In the genomic region with DNA sequence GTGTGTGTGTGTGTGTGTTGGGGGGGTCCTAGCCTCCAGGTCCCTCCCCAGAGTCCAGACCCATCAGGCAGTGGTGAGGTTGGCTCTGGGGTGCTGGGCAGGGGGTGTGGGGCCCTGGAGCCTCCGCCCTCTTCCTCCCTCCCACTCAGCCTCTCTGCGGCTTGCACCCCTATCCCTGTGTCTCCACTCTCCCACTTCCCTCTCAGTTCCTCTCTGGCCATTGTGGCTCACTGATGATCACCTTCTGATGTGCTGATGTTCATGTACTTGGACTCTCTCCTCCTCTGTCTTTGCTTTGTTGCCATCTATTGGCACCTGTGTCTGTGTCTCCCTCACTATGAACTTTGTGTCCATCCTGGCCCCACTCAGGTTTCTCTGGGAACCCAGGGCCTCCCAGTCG, we compare ENCODE assay signal across 20 cellular contexts.
DNase-seq lines count a peak whose midpoint lies in the region; ATAC-seq and TF ChIP-seq lines count a peak whose summit lies in the region.
"Had no signal": no experiment of that assay in that cellular context is flagged by ENCODE, and none has a peak within 500 bp of the region (broad histone marks: within the 10 kb centered on the region; RNA-seq: fewer than 3 reads in every experiment).

No MANE protein-coding gene starts in this region.

- H4K91ac ChIP-seq in IMR-90 (ENCODE audit: insufficient read depth, low read depth, low read length) (no peak overlapping the region), mesenchymal stem cell (ENCODE audit: low read length) (peak overlapping the region; percentile 43)

- H3K4ac ChIP-seq in IMR-90 (ENCODE audit: low read depth, low read length) (no peak overlapping the region), mesenchymal stem cell (ENCODE audit: low read depth in 1 of 2, low read length in 2 of 2) (no peak overlapping the region)

- H2BK120ac ChIP-seq in IMR-90 (ENCODE audit: low read depth, low read length) (no peak overlapping the region), mesenchymal stem cell (ENCODE audit: low read depth, low read length) (no peak overlapping the region)

- H4K20me1 ChIP-seq in IMR-90 (ENCODE audit: insufficient read depth, low read length) = no peaks in the 10 kb centered on the region
- H4K20me1 ChIP-seq: BLaER1 treated with 17β-estradiol and CSF1 and Interleukin-3, amounts not matched to agents 10 nM and 100 nM had no signal

- H3K27ac ChIP-seq in heart left ventricle (peak overlapping the region in 7 of 12 donors; percentile 51 to 82 (median 74)), right cardiac atrium (ENCODE audit: low read length) (no peak overlapping the region), IMR-90 (ENCODE audit: insufficient read depth, low read length) (no peak overlapping the region), mesenchymal stem cell (ENCODE audit: low read length, poor library complexity, severe bottlenecking) (no peak overlapping the region), uterus (peak overlapping the region; percentile 55 to 67)
- H3K27ac ChIP-seq: BLaER1 treated with 17β-estradiol and CSF1 and Interleukin-3, amounts not matched to agents 10 nM and 100 nM; SJSA1 had no signal

- H2AFZ ChIP-seq in IMR-90 (replicated peaks; ENCODE audit: low read length, poor library complexity) = no peak overlapping the region
- H2AFZ ChIP-seq in mesenchymal stem cell (ENCODE audit: low read depth, low read length) = no peak overlapping the region

- no peak for TF ChIP-seq RAD21 in IMR-90 (IDR thresholded peaks at IDR 0.05; ENCODE audit: low read length)

- WGBS in heart left ventricle, 4 donors = 85 to 97% (median 92%) methylated on average over 3 of the region's 3 CpGs
- WGBS in right cardiac atrium = 93% methylated on average over 3 of the region's 3 CpGs
- WGBS in IMR-90 (ENCODE audit: extremely low coverage in 2 of 2, insufficient read length in 1 of 2), 2 experiments = 100% methylated on average over 1 of the region's 3 CpGs; no CpG with 5 or more reads in 1 of the 2 experiments
- 92% methylated on average over 3 of the region's 3 CpGs for WGBS in mesenchymal stem cell

- H3K4me1 ChIP-seq in heart left ventricle = peaks cover 0 to 43% (median 31%) of the 10 kb centered on the region in 12 donors
- peaks cover 5% of the 10 kb centered on the region for H3K4me1 ChIP-seq in right cardiac atrium (ENCODE audit: control insufficient read depth, insufficient read depth, low read length)
- H3K4me1 ChIP-seq in IMR-90 (ENCODE audit: control insufficient read depth, insufficient read depth, low read length) = peaks cover 9% of the 10 kb centered on the region
- peaks cover 7% of the 10 kb centered on the region for H3K4me1 ChIP-seq in mesenchymal stem cell (ENCODE audit: control insufficient read depth, insufficient read depth, low read depth, low read length)
- peaks cover 3 to 7% of the 10 kb centered on the region in 2 donors for H3K4me1 ChIP-seq in uterus
- H3K4me1 ChIP-seq: SJSA1 had no signal

- no peaks in the 10 kb centered on the region for H3K36me3 ChIP-seq in heart left ventricle
- no peaks in the 10 kb centered on the region for H3K36me3 ChIP-seq in IMR-90 (ENCODE audit: control insufficient read depth, insufficient read depth, low read length)
- peaks cover 0 to 4% of the 10 kb centered on the region in 2 experiments for H3K36me3 ChIP-seq in mesenchymal stem cell (ENCODE audit: control insufficient read depth in 1 of 2, insufficient read depth in 2 of 2, low read depth in 1 of 2, low read length in 2 of 2)
- H3K36me3 ChIP-seq in uterus = no peaks in the 10 kb centered on the region
- H3K36me3 ChIP-seq: BLaER1 treated with 17β-estradiol and CSF1 and Interleukin-3, amounts not matched to agents 10 nM and 100 nM; MG63; SJSA1 had no signal

- CTCF ChIA-PET in IMR-90 (lab: Yijun Ruan, JAX) = no interaction called here

- H2AK5ac ChIP-seq in IMR-90 (ENCODE audit: low read depth, low read length) (peak overlapping the region; percentile 16; the same call in 1 of the 2 replicates), mesenchymal stem cell (ENCODE audit: low read length, severe bottlenecking) (no peak overlapping the region)

- peak overlapping the region in 1 of 2 experiments; percentile 75 for H2BK12ac ChIP-seq in mesenchymal stem cell (ENCODE audit: low read length in 2 of 2)

- intact Hi-C loops in heart left ventricle (cut with DNase I) = no loop called here
- intact Hi-C loops in right cardiac atrium (cut with DNase I) = no loop called here
- intact Hi-C loops in IMR-90 (cut with micrococcal nuclease) = no loop called here
- intact Hi-C loops in uterus (cut with DNase I; ENCODE audit: low total_unique reads) = no loop called here

- no peak for ATAC-seq in heart left ventricle
- ATAC-seq in right cardiac atrium = no peak
- ATAC-seq in IMR-90 (ENCODE audit: low read depth) = no peak
- no peak for ATAC-seq in GM21528 (IDR thresholded peaks at IDR 0.05; ENCODE audit: low FRiP score, unreplicated experiment)
- ATAC-seq in GM19463 (IDR thresholded peaks at IDR 0.05; ENCODE audit: unreplicated experiment) = no peak
- ATAC-seq: CD8-positive, alpha-beta T cell; K562 had no signal

- dilution Hi-C loops in IMR-90 (cut with HindIII; ENCODE audit: low sequenced_read_pairs, unreplicated experiment) = no loop called here

- H3K9me1 ChIP-seq in IMR-90 (ENCODE audit: insufficient read depth, low read length) = peaks cover 4% of the 10 kb centered on the region

- H3K27me3 ChIP-seq in heart left ventricle (no peaks in the 10 kb centered on the region), right cardiac atrium (ENCODE audit: control insufficient read depth, insufficient read depth) (no peaks in the 10 kb centered on the region), IMR-90 (ENCODE audit: control insufficient read depth, insufficient read depth, low read length) (no peaks in the 10 kb centered on the region; the same call in 1 of the 2 replicates), mesenchymal stem cell (ENCODE audit: control insufficient read depth in 1 of 2, insufficient read depth in 1 of 2, low read length in 2 of 2) (no peaks in the 10 kb centered on the region), uterus (no peaks in the 10 kb centered on the region)
- H3K27me3 ChIP-seq: BLaER1 treated with 17β-estradiol and CSF1 and Interleukin-3, amounts not matched to agents 10 nM and 100 nM; MG63; SJSA1 had no signal

- no peak for DNase-seq in heart left ventricle
- DNase-seq in right cardiac atrium = no peak
- DNase-seq in IMR-90 = no peak
- DNase-seq in mesenchymal stem cell = no peak
- no peak for DNase-seq in uterus
- DNase-seq: 8988T; CD8-positive, alpha-beta T cell; DMS153; MG63; NCI-H1417 treated with DMSO at 0.1 percent for 48 hours; NCI-H187; NCI-H2107; NCI-H446 treated with DMSO at 0.1 percent for 48 hours; NCI-H526 treated with DMSO at 0.1 percent for 48 hours; OCI-M1 had no signal

- H2AK9ac ChIP-seq in IMR-90 (replicated peaks; ENCODE audit: low read depth, low read length, poor library complexity) = peak overlapping the region; percentile 29

- no peak overlapping the region for H4K8ac ChIP-seq in IMR-90 (ENCODE audit: low read depth in 2 of 2, low read length in 2 of 2)
- H4K8ac ChIP-seq in mesenchymal stem cell (ENCODE audit: low read length) = peak overlapping the region; percentile 47

- H3K23ac ChIP-seq in IMR-90 (ENCODE audit: low read depth, low read length) = no peak overlapping the region
- H3K23ac ChIP-seq in mesenchymal stem cell (ENCODE audit: low read length in 2 of 2) = no peak overlapping the region

- H3K14ac ChIP-seq in IMR-90 (replicated peaks; ENCODE audit: low read depth, low read length) (no peak overlapping the region), mesenchymal stem cell (ENCODE audit: low read length in 2 of 2) (peak overlapping the region in 1 of 2 experiments; percentile 91)

- POLR2A ChIA-PET in IMR-90 (lab: Charles Lee; ENCODE audit: unreplicated experiment) = no interaction called here

- in situ Hi-C loops in IMR-90 (cut with MboI; ENCODE audit: low sequenced_read_pairs) = no loop called here

- TF ChIP-seq CTCF in heart left ventricle (IDR thresholded peaks at IDR 0.05) (no peak), IMR-90 (conservative IDR thresholded peaks at IDR 0.05; ENCODE audit: low read depth, low read length) (no peak), uterus (IDR thresholded peaks at IDR 0.05) (no peak)

- peaks cover 0 to 8% (median 0%) of the 10 kb centered on the region in 12 donors for H3K9me3 ChIP-seq in heart left ventricle
- H3K9me3 ChIP-seq in right cardiac atrium (ENCODE audit: control insufficient read depth, low read length) = no peaks in the 10 kb centered on the region
- H3K9me3 ChIP-seq in IMR-90 (ENCODE audit: control insufficient read depth, insufficient read depth, low read length) = no peaks in the 10 kb centered on the region
- H3K9me3 ChIP-seq in mesenchymal stem cell (ENCODE audit: control insufficient read depth, low read length) = no peaks in the 10 kb centered on the region
- no peaks in the 10 kb centered on the region for H3K9me3 ChIP-seq in uterus
- H3K9me3 ChIP-seq: SJSA1 had no signal

- no peak overlapping the region for H3K4me3 ChIP-seq in heart left ventricle
- no peak overlapping the region for H3K4me3 ChIP-seq in right cardiac atrium (ENCODE audit: low read length)
- H3K4me3 ChIP-seq in IMR-90 (ENCODE audit: insufficient read depth, low read depth, low read length) = no peak overlapping the region
- H3K4me3 ChIP-seq in mesenchymal stem cell (ENCODE audit: insufficient read depth in 1 of 2, low read depth in 1 of 2, low read length in 2 of 2) = no peak overlapping the region
- no peak overlapping the region for H3K4me3 ChIP-seq in uterus
- H3K4me3 ChIP-seq: BLaER1 treated with 17β-estradiol and CSF1 and Interleukin-3, amounts not matched to agents 10 nM and 100 nM; K562; MG63; SJSA1 had no signal

- H3K18ac ChIP-seq in IMR-90 (ENCODE audit: low read depth, low read length) = no peak overlapping the region
- peak overlapping the region in 1 of 2 experiments; percentile 86 for H3K18ac ChIP-seq in mesenchymal stem cell (ENCODE audit: low read depth in 1 of 2, low read length in 2 of 2)

- no peak overlapping the region for H2BK20ac ChIP-seq in IMR-90 (ENCODE audit: low read depth, low read length)

- no peak overlapping the region for H2BK15ac ChIP-seq in IMR-90 (ENCODE audit: low read depth, low read length)
- no peak overlapping the region for H2BK15ac ChIP-seq in mesenchymal stem cell (ENCODE audit: low read depth, poor library complexity, severe bottlenecking)

- no peak overlapping the region for H3K56ac ChIP-seq in IMR-90 (ENCODE audit: extremely low read depth, insufficient read depth, low read length)

- H3K9ac ChIP-seq in IMR-90 (ENCODE audit: low read depth, low read length) (no peak overlapping the region), mesenchymal stem cell (ENCODE audit: low read length) (peak overlapping the region; percentile 62)
- H3K9ac ChIP-seq: BLaER1 treated with 17β-estradiol and CSF1 and Interleukin-3, amounts not matched to agents 10 nM and 100 nM had no signal

- H3K4me2 ChIP-seq in IMR-90 (ENCODE audit: low read depth, low read length) = no peak overlapping the region
- H3K4me2 ChIP-seq in mesenchymal stem cell (ENCODE audit: low read length, poor library complexity, severe bottlenecking) = no peak overlapping the region

- H2BK5ac ChIP-seq in IMR-90 (ENCODE audit: low read depth, low read length, poor library complexity, severe bottlenecking) (no peak overlapping the region), mesenchymal stem cell (ENCODE audit: low read depth, low read length, poor library complexity, severe bottlenecking) (no peak overlapping the region)

- TF ChIP-seq POLR2A in heart left ventricle (IDR thresholded peaks at IDR 0.05) (no peak), IMR-90 (IDR thresholded peaks at IDR 0.05; ENCODE audit: low read depth, low read length) (no peak), uterus (IDR thresholded peaks at IDR 0.05) (no peak)

- no peaks in the 10 kb centered on the region for H3K79me1 ChIP-seq in IMR-90 (ENCODE audit: low read depth in 1 of 2, low read length in 2 of 2)
- H3K79me1 ChIP-seq in mesenchymal stem cell (replicated peaks; ENCODE audit: low read length, poor library complexity, severe bottlenecking) = no peaks in the 10 kb centered on the region

- BruUV-seq in IMR-90 (replicated peaks; lab: Mats Ljungman, UMichigan) = no TSS peak

- H4K5ac ChIP-seq in IMR-90 (ENCODE audit: low read depth, low read length) = no peak overlapping the region

Comparison
In these comparisons a context has a peak if more than half of its experiments do, and no peak if none do; other contexts are left out.
1. H3K27ac ChIP-seq: peak in heart left ventricle (7 of 12) and uterus (2 of 2); none in right cardiac atrium (single experiment), IMR-90 (single experiment) and mesenchymal stem cell (single experiment).